8 cellular contexts compared by ENCODE assay signal in the genomic region with DNA sequence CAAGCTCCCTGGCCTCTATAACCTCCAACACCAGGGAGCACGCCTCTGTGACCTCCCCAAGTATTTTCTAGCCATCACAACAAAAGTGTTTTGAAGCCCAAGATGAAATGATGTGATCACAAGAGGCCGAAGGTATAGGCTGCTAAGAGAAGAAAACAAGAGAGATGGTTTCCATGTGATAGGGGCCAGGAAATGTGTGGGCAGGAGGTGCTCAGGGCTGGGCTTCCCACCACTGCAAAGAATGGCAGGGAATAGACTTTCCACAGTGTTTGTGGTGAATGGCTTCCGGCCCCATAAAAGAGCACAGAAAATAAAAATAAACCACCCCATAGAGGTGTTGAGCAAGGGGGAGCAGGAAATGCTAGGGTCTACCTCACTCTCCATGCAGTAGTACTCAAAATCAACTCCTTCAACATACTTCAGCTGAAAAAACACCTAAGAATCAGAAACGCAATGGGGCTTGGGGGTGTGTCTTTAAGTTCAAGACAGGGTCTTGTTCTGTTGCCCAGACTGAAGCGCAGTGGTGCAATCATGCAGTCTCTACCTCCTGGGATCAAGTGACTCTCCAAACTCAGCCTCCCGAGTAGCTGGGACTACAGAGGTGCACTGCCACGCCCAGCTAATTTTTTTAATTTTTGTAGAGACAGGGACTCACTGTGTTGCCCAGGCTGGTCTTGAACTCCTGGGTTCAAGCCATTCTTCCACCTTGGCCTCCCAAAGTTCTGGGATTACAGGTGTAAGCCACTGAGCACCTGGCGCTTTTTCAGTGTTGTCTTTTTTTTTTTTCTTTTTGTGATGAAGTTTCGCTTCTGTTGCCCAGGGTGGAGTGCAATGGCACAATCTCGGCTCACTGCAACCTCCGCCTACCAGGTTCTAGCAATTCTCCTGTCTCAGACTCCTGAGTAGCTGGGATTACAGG. TPM values are rescaled to one million over a fixed set of nuclear protein-coding genes. Genes with fewer than 3 reads are reported as not detected.
DNase-seq lines count a peak whose midpoint lies in the region; ATAC-seq and TF ChIP-seq lines count a peak whose summit lies in the region.

No MANE protein-coding gene starts in this region.

- H3K27ac Mint-ChIP-seq in endodermal cell: peak overlapping the region; percentile 65

- H3K36me3 ChIP-seq in endodermal cell (ENCODE audit: control insufficient read depth, insufficient read depth, low read length): peaks cover 45% of the 10 kb centered on the region

- H3K4me1 ChIP-seq in endodermal cell (ENCODE audit: control insufficient read depth, insufficient read depth, low read length): peaks cover 11% of the 10 kb centered on the region

- H3K4me1 Mint-ChIP-seq in endodermal cell: peaks cover 65% of the 10 kb centered on the region

- no peaks in the 10 kb centered on the region for H3K9me3 ChIP-seq in endodermal cell (ENCODE audit: control insufficient read depth, low read length)

- H3K27me3 Mint-ChIP-seq in endodermal cell (ENCODE audit: insufficient read depth): no peaks in the 10 kb centered on the region

- H3K9ac ChIP-seq in endodermal cell (ENCODE audit: extremely low read depth, low read length, poor library complexity, severe bottlenecking): no peak overlapping the region

- no peak overlapping the region for H3K4me3 Mint-ChIP-seq in endodermal cell

- WGBS in endodermal cell (ENCODE audit: insufficient coverage in 1 of 2, insufficient read length in 1 of 2), 2 experiments: 86 to 93% methylated on average over 8 to 11 of the region's 11 CpGs

- peaks cover 32% of the 10 kb centered on the region for H3K36me3 Mint-ChIP-seq in endodermal cell (ENCODE audit: low read depth)

- H3K9me3 Mint-ChIP-seq in endodermal cell: no peaks in the 10 kb centered on the region

- DNase-seq in HT-29 (ENCODE audit: low spot score) (peak; percentile 56), endodermal cell (no peak), NCI-H187 treated with DMSO at 0.1 percent for 48 hours (lab: John Stamatoyannopoulos, UW) (no peak), NCI-H146 (lab: John Stamatoyannopoulos, UW) (no peak)
- peak; percentile 79 for DNase-seq in activated CD4-positive, alpha-beta T cell treated with anti-CD3 and anti-CD28 coated beads for 48 hours
- DNase-seq in stimulated activated naive CD4-positive, alpha-beta T cell treated with Interleukin-2 at 50 U/mL for 16 hours (lab: John Stamatoyannopoulos, UW): peak; percentile 70

- ATAC-seq in GM19023 (IDR thresholded peaks at IDR 0.05; ENCODE audit: unreplicated experiment) (no peak), HG03565 (IDR thresholded peaks at IDR 0.05; ENCODE audit: unreplicated experiment) (no peak)

- H3K4me3 ChIP-seq in endodermal cell (ENCODE audit: low read length): no peak overlapping the region

- no peak overlapping the region for H3K27ac ChIP-seq in endodermal cell (ENCODE audit: low read depth, low read length)

- TF ChIP-seq CTCF in endodermal cell (conservative IDR thresholded peaks at IDR 0.05): no peak

- H3K27me3 ChIP-seq in endodermal cell (ENCODE audit: control insufficient read depth, insufficient read depth, low read length, poor library complexity, severe bottlenecking): no peaks in the 10 kb centered on the region

RNA-seq across cellular contexts. Expression of a gene that starts 27.1 kb away (rescaled TPM):
- total RNA-seq in HT-29 (2014; rRNA removed; shearing (Covaris generic)): 111 and 124 TPM in 2 replicates
- total RNA-seq in endodermal cell: 100 to 1,000 TPM; 176 to 193 TPM
- polyA plus RNA-seq in endodermal cell (2013, experiment 1 of 2): 241 TPM
- polyA plus RNA-seq in endodermal cell (2013, experiment 2 of 2): 234 TPM

RNA-seq across cellular contexts. Expression of a gene that starts 36.2 kb away (rescaled TPM):
- 6.1 and 8.4 TPM in 2 replicates for total RNA-seq in HT-29 (2014; rRNA removed; shearing (Covaris generic))
- total RNA-seq in endodermal cell: 10 to 100 TPM; 68.3 to 77.7 TPM
- polyA plus RNA-seq in endodermal cell (2013, experiment 1 of 2): 18.7 TPM
- polyA plus RNA-seq in endodermal cell (2013, experiment 2 of 2): 15.9 TPM

Comparison
In these comparisons a context has a peak if more than half of its experiments do, and no peak if none do; other contexts are left out.
1. DNase-seq: peak in HT-29 (single experiment), activated CD4-positive, alpha-beta T cell treated with anti-CD3 and anti-CD28 coated beads for 48 hours (single experiment) and stimulated activated naive CD4-positive, alpha-beta T cell treated with Interleukin-2 at 50 U/mL for 16 hours (single experiment); none in endodermal cell (single experiment), NCI-H187 treated with DMSO at 0.1 percent for 48 hours (single experiment) and NCI-H146 (single experiment).